In the genomic region with DNA sequence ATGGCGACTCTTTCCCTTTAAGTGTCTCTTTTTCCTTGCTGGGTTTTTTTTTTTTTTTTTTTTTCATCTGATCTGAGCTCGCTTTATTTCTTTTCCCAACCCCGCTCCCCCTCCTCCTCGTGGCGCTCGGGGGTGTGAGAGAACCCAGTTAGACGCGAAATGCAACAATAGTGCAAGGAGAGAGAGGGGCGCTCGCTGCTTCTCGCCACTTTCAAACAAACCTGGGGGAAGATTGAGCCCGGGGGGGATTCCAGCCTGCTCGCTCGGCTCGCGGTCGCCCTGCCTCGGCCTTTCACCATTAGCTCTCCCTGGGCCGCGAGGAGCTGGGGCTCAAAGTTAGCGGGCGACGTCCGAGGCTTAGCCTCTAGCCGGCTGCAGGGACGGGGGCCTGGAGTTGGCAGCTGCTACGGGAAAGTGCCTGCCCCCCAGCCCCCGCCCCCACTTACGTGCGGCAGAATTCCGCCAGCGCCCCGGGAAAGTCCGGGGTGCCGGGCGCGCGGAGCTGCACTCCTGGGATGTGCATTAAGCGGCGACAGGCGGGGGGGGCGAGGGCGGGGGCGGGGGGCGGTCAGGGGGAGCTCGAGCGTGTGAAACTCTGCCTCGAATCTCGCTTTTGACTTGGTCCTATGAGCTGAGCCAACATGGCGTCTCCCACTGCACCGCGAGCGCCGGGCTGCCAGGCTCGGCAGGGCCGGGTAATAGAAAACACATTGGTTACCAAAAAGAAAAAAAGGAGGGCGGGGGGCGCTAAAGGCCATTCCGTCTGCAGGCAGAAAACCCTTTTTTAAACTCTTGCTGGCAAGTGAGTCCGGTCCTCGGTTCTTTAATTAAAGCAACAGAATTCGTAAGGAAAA, we compare ENCODE assay signal across 9 cellular contexts. TPM values are rescaled to one million over a fixed set of nuclear protein-coding genes. Genes with fewer than 3 reads are reported as not detected.
DNase-seq lines count a peak whose midpoint lies in the region; ATAC-seq and TF ChIP-seq lines count a peak whose summit lies in the region.
"Had no signal": no experiment of that assay in that cellular context is flagged by ENCODE, and none has a peak within 500 bp of the region (broad histone marks: within the 10 kb centered on the region; RNA-seq: fewer than 3 reads in every experiment).

No MANE protein-coding gene starts in this region.

- TF ChIP-seq POLR2A in GM18951 (IDR thresholded peaks at IDR 0.05; ENCODE audit: extremely low read depth, insufficient read depth, insufficient read length) = peak; percentile 37

- H3K4me1 ChIP-seq in mucosa of descending colon (ENCODE audit: low read depth) = peaks cover 28% of the 10 kb centered on the region

- intact Hi-C loops in mucosa of descending colon (cut with DNase I, micrococcal nuclease) = loop anchor here in 1 of 2 donors (10.0 kb wide), 1 partner anchor 1076 kb away; no protein-coding TSS in a partner anchor

- peaks cover 36% of the 10 kb centered on the region for H3K27me3 Mint-ChIP-seq in endothelial cell (ENCODE audit: unreplicated experiment)

- no peaks in the 10 kb centered on the region for H3K9me3 Mint-ChIP-seq in endothelial cell (ENCODE audit: unreplicated experiment)

- peaks cover 65% of the 10 kb centered on the region for H3K4me1 Mint-ChIP-seq in endothelial cell (ENCODE audit: unreplicated experiment)

- H3K9me3 ChIP-seq in mucosa of descending colon = no peaks in the 10 kb centered on the region

- DNase-seq in NCI-H69 (lab: John Stamatoyannopoulos, UW) = peak; percentile 75
- peak; percentile 48 for DNase-seq in endothelial cell (ENCODE audit: low spot score)
- DNase-seq in mucosa of descending colon = peak in 2 of 3 donors; percentile 55 to 61
- no peak for DNase-seq in putamen (ENCODE audit: low spot score)
- no peak for DNase-seq in stimulated activated CD4-positive, alpha-beta T cell treated with anti-CD3 and anti-CD28 coated beads, Interleukin-4, amount 100 ng/mL, for 1 hour
- DNase-seq in stimulated activated CD4-positive, alpha-beta T cell treated with anti-CD3 and anti-CD28 coated beads, Interleukin-4, amount 100 ng/mL, for 4 hours = no peak

- H3K4me3 Mint-ChIP-seq in endothelial cell (ENCODE audit: unreplicated experiment) = peak overlapping the region; percentile 92

- in situ Hi-C loops in GM18951 (cut with MboI; ENCODE audit: low sequenced_read_pairs, unreplicated experiment) = loop anchor here (10.0 to 25.0 kb wide), 3 partner anchors 304 to 1079 kb away; no protein-coding TSS in a partner anchor

- no peaks in the 10 kb centered on the region for H3K36me3 ChIP-seq in mucosa of descending colon (ENCODE audit: low read depth)

- H3K4me3 ChIP-seq in mucosa of descending colon = peak overlapping the region; percentile 22

- TF ChIP-seq CTCF in endothelial cell (IDR thresholded peaks at IDR 0.05; ENCODE audit: unreplicated experiment) (no peak), mucosa of descending colon (IDR thresholded peaks at IDR 0.05) (no peak)

- peaks cover 16% of the 10 kb centered on the region for H3K36me3 Mint-ChIP-seq in endothelial cell (ENCODE audit: low read depth, unreplicated experiment)

- ATAC-seq in mucosa of descending colon (peak; percentile 48), HG03108 (IDR thresholded peaks at IDR 0.05; ENCODE audit: unreplicated experiment) (no peak)

- peak overlapping the region; percentile 91 for H3K27ac Mint-ChIP-seq in endothelial cell (ENCODE audit: unreplicated experiment)

RNA-seq across cellular contexts. Expression of a gene that starts 10.3 kb away (rescaled TPM):
- total RNA-seq in endothelial cell (ENCODE audit: unreplicated experiment) = 15.9 TPM
- 10 to 100 TPM; 31.9 to 79.3 (median 36.8) TPM for total RNA-seq in mucosa of descending colon
- total RNA-seq: T-helper 2 cell treated with Interferon-gamma antibody and Interleukin-4, amounts not matched to agents 100 ng/mL and 5 ng/mL, for 36 hours had no signal

Comparison
In these comparisons a context has a peak if more than half of its experiments do, and no peak if none do; other contexts are left out.
1. DNase-seq: peak in NCI-H69 (single experiment), endothelial cell (single experiment) and mucosa of descending colon (2 of 3); none in putamen (single experiment), stimulated activated CD4-positive, alpha-beta T cell treated with anti-CD3 and anti-CD28 coated beads, Interleukin-4, amount 100 ng/mL, for 1 hour (single experiment) and stimulated activated CD4-positive, alpha-beta T cell treated with anti-CD3 and anti-CD28 coated beads, Interleukin-4, amount 100 ng/mL, for 4 hours (0 of 2).